In genomic region chr12:53097564-53098353, GRCh38 we compare ENCODE assay signal across 1 cellular context.
TF ChIP-seq lines count a peak whose summit lies in the region.

Gene IGFBP6, plus strand, starts transcription at chr12:53097667. Its CDS starts 51 bp downstream, at chr12:53097718.

TF ChIP-seq in HEK293, 187 proteins besides CTCF, POLR2A, EP300 and RAD21 (continued from another document and continues in another):
- TF ChIP-seq, protein P1, sequence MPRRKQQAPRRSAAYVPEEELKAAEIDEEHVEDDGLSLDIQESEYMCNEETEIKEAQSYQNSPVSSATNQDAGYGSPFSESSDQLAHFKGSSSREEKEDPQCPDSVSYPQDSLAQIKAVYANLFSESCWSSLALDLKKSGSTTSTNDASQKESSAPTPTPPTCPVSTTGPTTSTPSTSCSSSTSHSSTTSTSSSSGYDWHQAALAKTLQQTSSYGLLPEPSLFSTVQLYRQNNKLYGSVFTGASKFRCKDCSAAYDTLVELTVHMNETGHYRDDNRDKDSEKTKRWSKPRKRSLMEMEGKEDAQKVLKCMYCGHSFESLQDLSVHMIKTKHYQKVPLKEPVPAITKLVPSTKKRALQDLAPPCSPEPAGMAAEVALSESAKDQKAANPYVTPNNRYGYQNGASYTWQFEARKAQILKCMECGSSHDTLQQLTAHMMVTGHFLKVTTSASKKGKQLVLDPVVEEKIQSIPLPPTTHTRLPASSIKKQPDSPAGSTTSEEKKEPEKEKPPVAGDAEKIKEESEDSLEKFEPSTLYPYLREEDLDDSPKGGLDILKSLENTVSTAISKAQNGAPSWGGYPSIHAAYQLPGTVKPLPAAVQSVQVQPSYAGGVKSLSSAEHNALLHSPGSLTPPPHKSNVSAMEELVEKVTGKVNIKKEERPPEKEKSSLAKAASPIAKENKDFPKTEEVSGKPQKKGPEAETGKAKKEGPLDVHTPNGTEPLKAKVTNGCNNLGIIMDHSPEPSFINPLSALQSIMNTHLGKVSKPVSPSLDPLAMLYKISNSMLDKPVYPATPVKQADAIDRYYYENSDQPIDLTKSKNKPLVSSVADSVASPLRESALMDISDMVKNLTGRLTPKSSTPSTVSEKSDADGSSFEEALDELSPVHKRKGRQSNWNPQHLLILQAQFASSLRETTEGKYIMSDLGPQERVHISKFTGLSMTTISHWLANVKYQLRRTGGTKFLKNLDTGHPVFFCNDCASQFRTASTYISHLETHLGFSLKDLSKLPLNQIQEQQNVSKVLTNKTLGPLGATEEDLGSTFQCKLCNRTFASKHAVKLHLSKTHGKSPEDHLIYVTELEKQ (tag by site-specific recombination; IDR thresholded peaks at IDR 0.05; ENCODE audit: borderline replicate concordance): no peak
- peak; percentile 92; the same call in 1 of the 2 replicates for TF ChIP-seq ZBTB7A (tag by site-specific recombination; IDR thresholded peaks at IDR 0.05; ENCODE audit: low read depth)
- TF ChIP-seq, protein P2, sequence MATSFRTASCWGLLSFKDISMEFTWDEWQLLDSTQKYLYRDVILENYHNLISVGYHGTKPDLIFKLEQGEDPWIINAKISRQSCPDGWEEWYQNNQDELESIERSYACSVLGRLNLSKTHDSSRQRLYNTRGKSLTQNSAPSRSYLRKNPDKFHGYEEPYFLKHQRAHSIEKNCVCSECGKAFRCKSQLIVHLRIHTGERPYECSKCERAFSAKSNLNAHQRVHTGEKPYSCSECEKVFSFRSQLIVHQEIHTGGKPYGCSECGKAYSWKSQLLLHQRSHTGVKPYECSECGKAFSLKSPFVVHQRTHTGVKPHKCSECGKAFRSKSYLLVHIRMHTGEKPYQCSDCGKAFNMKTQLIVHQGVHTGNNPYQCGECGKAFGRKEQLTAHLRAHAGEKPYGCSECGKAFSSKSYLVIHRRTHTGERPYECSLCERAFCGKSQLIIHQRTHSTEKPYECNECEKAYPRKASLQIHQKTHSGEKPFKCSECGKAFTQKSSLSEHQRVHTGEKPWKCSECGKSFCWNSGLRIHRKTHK (tag by site-specific recombination; IDR thresholded peaks at IDR 0.05): no peak
- TF ChIP-seq ZFP37 (tag by site-specific recombination; IDR thresholded peaks at IDR 0.05): 0 out of 2 replicates have a peak, but pooled peaks have one; percentile 67
- TF ChIP-seq ZNF561 (tag by site-specific recombination; IDR thresholded peaks at IDR 0.05; ENCODE audit: borderline replicate concordance): 0 out of 2 replicates have a peak, but pooled peaks have one; percentile 56
- TF ChIP-seq SP3 (tag by site-specific recombination; IDR thresholded peaks at IDR 0.05): peak; percentile 64
- TF ChIP-seq SP7 (tag by site-specific recombination; IDR thresholded peaks at IDR 0.05): 0 out of 2 replicates have a peak, but pooled peaks have one; percentile 8
- peak; percentile 96 for TF ChIP-seq ZNF335 (tag by site-specific recombination; conservative IDR thresholded peaks at IDR 0.05)
- TF ChIP-seq ZNF292 (tag by site-specific recombination; IDR thresholded peaks at IDR 0.05; ENCODE audit: borderline replicate concordance, low read depth): no peak
- peak; percentile 96 for TF ChIP-seq HIC1 (tag by site-specific recombination; IDR thresholded peaks at IDR 0.05)
- TF ChIP-seq, protein P3, sequence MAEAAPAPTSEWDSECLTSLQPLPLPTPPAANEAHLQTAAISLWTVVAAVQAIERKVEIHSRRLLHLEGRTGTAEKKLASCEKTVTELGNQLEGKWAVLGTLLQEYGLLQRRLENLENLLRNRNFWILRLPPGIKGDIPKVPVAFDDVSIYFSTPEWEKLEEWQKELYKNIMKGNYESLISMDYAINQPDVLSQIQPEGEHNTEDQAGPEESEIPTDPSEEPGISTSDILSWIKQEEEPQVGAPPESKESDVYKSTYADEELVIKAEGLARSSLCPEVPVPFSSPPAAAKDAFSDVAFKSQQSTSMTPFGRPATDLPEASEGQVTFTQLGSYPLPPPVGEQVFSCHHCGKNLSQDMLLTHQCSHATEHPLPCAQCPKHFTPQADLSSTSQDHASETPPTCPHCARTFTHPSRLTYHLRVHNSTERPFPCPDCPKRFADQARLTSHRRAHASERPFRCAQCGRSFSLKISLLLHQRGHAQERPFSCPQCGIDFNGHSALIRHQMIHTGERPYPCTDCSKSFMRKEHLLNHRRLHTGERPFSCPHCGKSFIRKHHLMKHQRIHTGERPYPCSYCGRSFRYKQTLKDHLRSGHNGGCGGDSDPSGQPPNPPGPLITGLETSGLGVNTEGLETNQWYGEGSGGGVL (tag by site-specific recombination; IDR thresholded peaks at IDR 0.05): peak; percentile 36
- TF ChIP-seq KLF16 (tag by site-specific recombination; IDR thresholded peaks at IDR 0.05): peak; percentile 61; the same call in 1 of the 2 replicates
- no peak for TF ChIP-seq ZNF658 (tag by site-specific recombination; IDR thresholded peaks at IDR 0.05)
- TF ChIP-seq ZBTB44 (tag by site-specific recombination; IDR thresholded peaks at IDR 0.05): no peak
- TF ChIP-seq SCRT2 (tag by site-specific recombination; IDR thresholded peaks at IDR 0.05): no peak
- TF ChIP-seq ZNF621 (tag by site-specific recombination; IDR thresholded peaks at IDR 0.05): no peak
- TF ChIP-seq OVOL3 (tag by site-specific recombination; IDR thresholded peaks at IDR 0.05): no peak
- no peak for TF ChIP-seq ZSCAN4 (tag by site-specific recombination; IDR thresholded peaks at IDR 0.05)
- TF ChIP-seq ZNF366 (tag by site-specific recombination; conservative IDR thresholded peaks at IDR 0.05): peak; percentile 24; the same call in 1 of the 2 replicates
- TF ChIP-seq ZNF596 (tag by site-specific recombination; IDR thresholded peaks at IDR 0.05): no peak
- peak; percentile 60 for TF ChIP-seq OSR2 (tag by site-specific recombination; IDR thresholded peaks at IDR 0.05)
- TF ChIP-seq, protein P4, sequence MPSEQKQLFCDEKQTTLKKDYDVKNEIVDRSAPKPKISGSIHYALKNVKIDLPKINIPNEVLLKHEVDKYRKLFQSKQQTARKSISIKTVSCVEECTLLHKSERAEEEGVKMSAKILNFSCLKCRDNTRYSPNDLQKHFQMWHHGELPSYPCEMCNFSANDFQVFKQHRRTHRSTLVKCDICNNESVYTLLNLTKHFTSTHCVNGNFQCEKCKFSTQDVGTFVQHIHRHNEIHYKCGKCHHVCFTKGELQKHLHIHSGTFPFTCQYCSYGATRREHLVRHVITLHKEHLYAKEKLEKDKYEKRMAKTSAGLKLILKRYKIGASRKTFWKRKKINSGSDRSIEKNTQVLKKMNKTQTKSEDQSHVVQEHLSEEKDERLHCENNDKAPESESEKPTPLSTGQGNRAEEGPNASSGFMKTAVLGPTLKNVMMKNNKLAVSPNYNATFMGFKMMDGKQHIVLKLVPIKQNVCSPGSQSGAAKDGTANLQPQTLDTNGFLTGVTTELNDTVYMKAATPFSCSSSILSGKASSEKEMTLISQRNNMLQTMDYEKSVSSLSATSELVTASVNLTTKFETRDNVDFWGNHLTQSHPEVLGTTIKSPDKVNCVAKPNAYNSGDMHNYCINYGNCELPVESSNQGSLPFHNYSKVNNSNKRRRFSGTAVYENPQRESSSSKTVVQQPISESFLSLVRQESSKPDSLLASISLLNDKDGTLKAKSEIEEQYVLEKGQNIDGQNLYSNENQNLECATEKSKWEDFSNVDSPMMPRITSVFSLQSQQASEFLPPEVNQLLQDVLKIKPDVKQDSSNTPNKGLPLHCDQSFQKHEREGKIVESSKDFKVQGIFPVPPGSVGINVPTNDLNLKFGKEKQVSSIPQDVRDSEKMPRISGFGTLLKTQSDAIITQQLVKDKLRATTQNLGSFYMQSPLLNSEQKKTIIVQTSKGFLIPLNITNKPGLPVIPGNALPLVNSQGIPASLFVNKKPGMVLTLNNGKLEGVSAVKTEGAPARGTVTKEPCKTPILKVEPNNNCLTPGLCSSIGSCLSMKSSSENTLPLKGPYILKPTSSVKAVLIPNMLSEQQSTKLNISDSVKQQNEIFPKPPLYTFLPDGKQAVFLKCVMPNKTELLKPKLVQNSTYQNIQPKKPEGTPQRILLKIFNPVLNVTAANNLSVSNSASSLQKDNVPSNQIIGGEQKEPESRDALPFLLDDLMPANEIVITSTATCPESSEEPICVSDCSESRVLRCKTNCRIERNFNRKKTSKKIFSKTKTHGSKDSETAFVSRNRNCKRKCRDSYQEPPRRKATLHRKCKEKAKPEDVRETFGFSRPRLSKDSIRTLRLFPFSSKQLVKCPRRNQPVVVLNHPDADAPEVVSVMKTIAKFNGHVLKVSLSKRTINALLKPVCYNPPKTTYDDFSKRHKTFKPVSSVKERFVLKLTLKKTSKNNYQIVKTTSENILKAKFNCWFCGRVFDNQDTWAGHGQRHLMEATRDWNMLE (tag by site-specific recombination; conservative IDR thresholded peaks at IDR 0.05; ENCODE audit: low read depth): no peak
- TF ChIP-seq ZNF747 (tag by site-specific recombination; IDR thresholded peaks at IDR 0.05): no peak
- no peak; the same call in 1 of the 2 replicates for TF ChIP-seq ZNF24 (tag by site-specific recombination; IDR thresholded peaks at IDR 0.05)
- TF ChIP-seq SALL2 (tag by site-specific recombination; IDR thresholded peaks at IDR 0.05; ENCODE audit: borderline replicate concordance): no peak
- TF ChIP-seq, protein P5, sequence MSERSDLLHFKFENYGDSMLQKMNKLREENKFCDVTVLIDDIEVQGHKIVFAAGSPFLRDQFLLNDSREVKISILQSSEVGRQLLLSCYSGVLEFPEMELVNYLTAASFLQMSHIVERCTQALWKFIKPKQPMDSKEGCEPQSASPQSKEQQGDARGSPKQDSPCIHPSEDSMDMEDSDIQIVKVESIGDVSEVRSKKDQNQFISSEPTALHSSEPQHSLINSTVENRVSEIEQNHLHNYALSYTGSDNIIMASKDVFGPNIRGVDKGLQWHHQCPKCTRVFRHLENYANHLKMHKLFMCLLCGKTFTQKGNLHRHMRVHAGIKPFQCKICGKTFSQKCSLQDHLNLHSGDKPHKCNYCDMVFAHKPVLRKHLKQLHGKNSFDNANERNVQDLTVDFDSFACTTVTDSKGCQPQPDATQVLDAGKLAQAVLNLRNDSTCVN (tag by site-specific recombination; optimal IDR thresholded peaks at IDR 0.05): peak; percentile 76
- 0 out of 2 replicates have a peak, but pooled peaks have one; percentile 46 for TF ChIP-seq ZNF324 (tag by site-specific recombination; IDR thresholded peaks at IDR 0.05)
- TF ChIP-seq ZNF211 (tag by site-specific recombination; IDR thresholded peaks at IDR 0.05; ENCODE audit: low read depth): no peak
- peak; percentile 61; the same call in 1 of the 2 replicates for TF ChIP-seq KLF8 (tag by site-specific recombination; IDR thresholded peaks at IDR 0.05)
- no peak for TF ChIP-seq ZNF184 (tag by site-specific recombination; IDR thresholded peaks at IDR 0.05)
- TF ChIP-seq, protein P6, sequence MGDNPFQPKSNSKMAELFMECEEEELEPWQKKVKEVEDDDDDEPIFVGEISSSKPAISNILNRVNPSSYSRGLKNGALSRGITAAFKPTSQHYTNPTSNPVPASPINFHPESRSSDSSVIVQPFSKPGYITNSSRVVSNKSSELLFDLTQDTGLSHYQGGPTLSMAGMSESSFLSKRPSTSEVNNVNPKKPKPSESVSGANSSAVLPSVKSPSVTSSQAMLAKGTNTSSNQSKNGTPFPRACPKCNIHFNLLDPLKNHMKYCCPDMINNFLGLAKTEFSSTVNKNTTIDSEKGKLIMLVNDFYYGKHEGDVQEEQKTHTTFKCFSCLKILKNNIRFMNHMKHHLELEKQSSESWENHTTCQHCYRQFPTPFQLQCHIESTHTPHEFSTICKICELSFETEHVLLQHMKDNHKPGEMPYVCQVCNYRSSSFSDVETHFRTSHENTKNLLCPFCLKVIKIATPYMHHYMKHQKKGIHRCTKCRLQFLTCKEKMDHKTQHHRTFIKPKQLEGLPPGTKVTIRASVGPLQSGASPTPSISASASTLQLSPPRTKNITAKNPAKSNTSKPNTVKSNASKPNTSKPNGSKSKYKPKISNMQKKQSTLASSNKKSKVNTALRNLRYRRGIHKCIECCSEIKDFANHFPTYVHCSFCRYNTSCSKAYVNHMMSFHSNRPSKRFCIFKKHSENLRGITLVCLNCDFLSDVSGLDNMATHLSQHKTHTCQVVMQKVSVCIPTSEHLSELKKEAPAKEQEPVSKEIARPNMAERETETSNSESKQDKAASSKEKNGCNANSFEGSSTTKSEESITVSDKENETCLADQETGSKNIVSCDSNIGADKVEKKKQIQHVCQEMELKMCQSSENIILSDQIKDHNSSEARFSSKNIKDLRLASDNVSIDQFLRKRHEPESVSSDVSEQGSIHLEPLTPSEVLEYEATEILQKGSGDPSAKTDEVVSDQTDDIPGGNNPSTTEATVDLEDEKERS (tag by site-specific recombination; IDR thresholded peaks at IDR 0.05): no peak
- TF ChIP-seq ZNF48 (tag by site-specific recombination; IDR thresholded peaks at IDR 0.05): no peak
- TF ChIP-seq ZNF501 (tag by site-specific recombination; IDR thresholded peaks at IDR 0.05): peak; percentile 67; the same call in 1 of the 2 replicates
- TF ChIP-seq ZNF133 (tag by site-specific recombination; IDR thresholded peaks at IDR 0.05): no peak
- peak; percentile 85 for TF ChIP-seq ZNF223 (tag by site-specific recombination; IDR thresholded peaks at IDR 0.05)
- no peak for TF ChIP-seq PRDM1 (tag by site-specific recombination; IDR thresholded peaks at IDR 0.05)
- peak; percentile 97 for TF ChIP-seq KLF10 (tag by site-specific recombination; IDR thresholded peaks at IDR 0.05)
